ENCODE assay signal across 8 cellular contexts in the genomic region with DNA sequence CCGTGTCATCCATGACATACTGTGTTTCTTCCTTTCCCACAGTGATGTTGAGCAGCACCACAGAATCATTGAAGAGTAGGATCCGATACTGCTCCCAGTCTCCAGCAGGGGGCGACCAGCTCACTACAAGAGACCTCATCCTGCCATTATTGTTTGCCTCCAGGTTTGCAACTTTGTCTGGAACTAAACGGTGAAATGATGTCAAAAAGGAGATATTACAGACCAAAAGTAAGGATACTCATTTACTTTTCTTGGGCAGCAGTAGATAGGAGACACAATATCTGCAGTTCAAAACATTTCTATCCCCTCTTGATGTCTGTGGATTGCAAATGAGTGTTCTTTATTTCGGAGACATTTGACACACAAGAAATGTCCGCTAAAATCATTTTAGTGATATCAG. TPM values are rescaled to one million over a fixed set of nuclear protein-coding genes. Genes with fewer than 3 reads are reported as not detected.
DNase-seq lines count a peak whose midpoint lies in the region; ATAC-seq and TF ChIP-seq lines count a peak whose summit lies in the region.

No MANE protein-coding gene starts in this region.

- H3K36me3 ChIP-seq in uterus = no peaks in the 10 kb centered on the region

- no peak overlapping the region for H3K27ac ChIP-seq in uterus

- no peaks in the 10 kb centered on the region for H3K4me1 ChIP-seq in uterus

- H3K4me3 ChIP-seq in uterus = no peak overlapping the region

- no peaks in the 10 kb centered on the region for H3K9me3 ChIP-seq in uterus

- TF ChIP-seq CTCF in uterus (IDR thresholded peaks at IDR 0.05) = peak; percentile 53 to 77 (median 66)

- ATAC-seq in GM21447 (IDR thresholded peaks at IDR 0.05; ENCODE audit: unreplicated experiment) = peak; percentile 97

- H3K27me3 ChIP-seq in uterus = no peaks in the 10 kb centered on the region

- intact Hi-C loops in uterus (cut with DNase I; ENCODE audit: low total_unique reads) = no loop called here

- DNase-seq in DMS53 (lab: John Stamatoyannopoulos, UW) (peak; percentile 90), HuH-7 (ENCODE audit: low spot score) (peak; percentile 61), RKO (ENCODE audit: low spot score) (peak; percentile 73), glomerular visceral epithelial cell (ENCODE audit: extremely low spot score) (peak; percentile 74), pons (ENCODE audit: low spot score) (peak; percentile 80), uterus (peak; percentile 26 to 62)
- peak; percentile 39 for DNase-seq in activated gamma-delta T cell treated with anti-CD3 and anti-CD28 coated beads, Interleukin-2, amount 50 U/mL, for 16 hours (ENCODE audit: low read depth)

- no peak for TF ChIP-seq POLR2A in uterus (IDR thresholded peaks at IDR 0.05)

RNA-seq across cellular contexts. Expression of a gene that starts 47.2 kb away (rescaled TPM):
- total RNA-seq in uterus = 100 to 1,000 TPM in 1 of 4 donors, 10 to 100 TPM in 3; 36.8 to 107 (median 63.1) TPM

Comparison
In these comparisons a context has a peak if more than half of its experiments do, and no peak if none do; other contexts are left out.
1. DNase-seq: peak in every context shown above with its lines; median percentile 90 in DMS53; 80 in pons; 74 in glomerular visceral epithelial cell; 73 in RKO; 61 in HuH-7; 44 in uterus; 39 in activated gamma-delta T cell treated with anti-CD3 and anti-CD28 coated beads, Interleukin-2, amount 50 U/mL, for 16 hours.